In the genomic region with DNA sequence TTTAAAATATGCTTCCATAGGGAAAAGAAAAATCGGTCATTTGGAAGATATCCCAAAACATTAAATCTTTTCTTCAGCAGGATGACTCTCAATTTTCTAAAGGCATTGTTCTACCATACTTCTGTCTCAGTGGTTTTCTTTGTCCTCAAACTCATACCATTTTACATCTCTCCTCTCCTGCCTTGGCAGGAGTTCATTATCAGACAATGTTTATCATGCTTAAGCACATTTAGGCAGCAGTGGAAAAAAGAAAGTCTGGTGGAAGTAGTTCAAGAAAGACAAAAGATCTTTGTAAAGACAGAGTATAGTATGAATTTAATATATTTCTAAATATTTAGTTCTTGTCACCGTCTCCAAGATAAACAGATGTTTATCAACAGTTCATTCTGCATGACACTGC, we compare ENCODE assay signal across 29 cellular contexts.
"Had no signal": no experiment of that assay in that cellular context is flagged by ENCODE, and none has a peak within 500 bp of the region (broad histone marks: within the 10 kb centered on the region; RNA-seq: fewer than 3 reads in every experiment).

No MANE protein-coding gene starts in this region.

- DNase-seq: activated B cell treated with CpG ODN at 0.5 μM for 24 hours; activated CD4-positive, alpha-beta T cell treated with anti-CD3 and anti-CD28 coated beads for 48 hours; activated CD4-positive, alpha-beta T cell treated with anti-CD3 and anti-CD28 coated beads, Interleukin-2, amount 50 U/mL, for 1 hour; activated CD4-positive, alpha-beta T cell treated with anti-CD3 and anti-CD28 coated beads, Interleukin-2, amount 50 U/mL, for 48 hours; activated CD8-positive, alpha-beta memory T cell treated with anti-CD3 and anti-CD28 coated beads, Interleukin-2, amount 10 ng/mL, durations not matched to agents 7 days and 5 days; activated CD8-positive, alpha-beta memory T cell treated with anti-CD3 and anti-CD28 coated beads, Interleukin-2, amount 50 U/mL, for 4 hours; activated CD8-positive, alpha-beta T cell treated with anti-CD3 and anti-CD28 coated beads, Interleukin-2, amount 10 ng/mL, durations not matched to agents 7 days and 5 days; activated effector memory CD4-positive, alpha-beta T cell treated with anti-CD3 and anti-CD28 coated beads, Interleukin-2, amount 50 U/mL, for 16 hours; activated naive CD4-positive, alpha-beta T cell treated with anti-CD3 and anti-CD28 coated beads for 36 hours; activated naive CD8-positive, alpha-beta T cell treated with anti-CD3 and anti-CD28 coated beads for 36 hours; activated naive CD8-positive, alpha-beta T cell treated with anti-CD3 and anti-CD28 coated beads, Interleukin-2, amount 50 U/mL, for 24 hours; activated T-cell treated with anti-CD3 and anti-CD28 coated beads, Interleukin-2, amount 50 U/mL, for 1 hour; activated T-cell treated with anti-CD3 and anti-CD28 coated beads, Interleukin-2, amount 50 U/mL, for 48 hours; adrenal gland; central memory CD4-positive, alpha-beta T cell; cerebellar nuclear complex; colonic mucosa; dorsolateral prefrontal cortex; effector memory CD4-positive, alpha-beta T cell; endodermal cell; foreskin fibroblast; head of caudate nucleus; hippocampal formation; T-helper 1 cell; T-helper 17 cell; T1000; WERI-Rb-1 had no signal

- ATAC-seq: activated CD4-positive, CD25-positive, alpha-beta regulatory T cell treated with anti-CD3 and anti-CD28 coated beads, Interleukin-2, amount 50 U/mL, for 24 hours; activated CD8-positive, alpha-beta memory T cell treated with anti-CD3 and anti-CD28 coated beads, Interleukin-2, amount 10 ng/mL, durations not matched to agents 7 days and 5 days; activated CD8-positive, alpha-beta T cell treated with anti-CD3 and anti-CD28 coated beads, Interleukin-2, amount 10 ng/mL, durations not matched to agents 7 days and 5 days; activated naive CD8-positive, alpha-beta T cell treated with anti-CD3 and anti-CD28 coated beads, Interleukin-2, amount 50 U/mL, for 24 hours; esophagus mucosa; T-helper 17 cell had no signal
